ENCODE assay signal across 1 cellular context in the genomic region with DNA sequence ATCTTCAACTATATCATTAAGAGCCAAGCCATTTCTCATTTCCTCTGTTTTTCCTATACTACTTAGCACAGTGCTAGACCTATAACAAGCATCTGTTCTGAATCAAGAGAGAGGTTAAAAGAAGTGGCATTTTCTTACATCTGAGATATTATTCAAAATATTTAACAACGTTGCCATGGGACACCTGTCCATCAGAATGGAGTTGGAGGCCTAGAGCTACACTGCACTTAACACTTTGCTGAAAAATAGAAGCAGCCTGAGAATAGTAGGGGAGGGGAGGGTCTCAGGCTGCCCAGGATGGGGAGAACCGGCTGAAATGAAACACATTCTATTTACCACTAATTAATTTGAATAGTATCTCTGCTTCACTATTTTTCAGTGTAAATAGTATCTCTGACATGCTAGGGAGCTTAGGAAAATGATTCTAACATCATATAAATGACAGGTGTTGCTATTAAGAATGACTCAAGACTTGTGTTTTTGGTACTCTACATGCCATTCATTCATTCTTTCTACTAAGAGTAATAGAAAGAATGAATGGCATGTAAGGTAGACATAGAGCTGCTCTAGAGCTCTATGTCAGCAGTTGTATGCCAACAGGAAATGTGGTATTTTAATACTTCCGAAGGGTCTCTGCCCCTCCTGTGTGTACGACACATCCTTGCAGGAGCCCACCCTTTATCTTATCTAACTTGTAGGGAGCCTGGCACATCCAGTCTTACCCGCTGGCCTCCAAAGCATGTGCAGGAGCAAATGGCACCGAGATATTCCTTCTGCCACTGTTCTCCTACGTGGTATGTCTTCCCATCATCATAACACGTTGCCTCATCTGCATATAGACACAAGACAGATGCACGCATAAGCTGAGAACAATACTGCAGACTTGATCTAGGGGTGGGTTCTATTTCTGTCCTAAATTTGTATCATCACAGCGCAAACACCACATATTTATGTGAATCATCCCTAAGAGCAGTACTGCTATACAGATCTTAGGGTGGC.
TF ChIP-seq lines count a peak whose summit lies in the region.

No MANE protein-coding gene starts in this region.

TF ChIP-seq in K562, 482 proteins besides CTCF, POLR2A, EP300 and RAD21 (continued from another document):
- TF ChIP-seq FOXM1 (IDR thresholded peaks at IDR 0.05; ENCODE audit: low read depth), result no peak
- TF ChIP-seq FOXM1 (CRISPR knock-in tag; IDR thresholded peaks at IDR 0.05; ENCODE audit: low read depth), result no peak
- TF ChIP-seq, protein P1, sequence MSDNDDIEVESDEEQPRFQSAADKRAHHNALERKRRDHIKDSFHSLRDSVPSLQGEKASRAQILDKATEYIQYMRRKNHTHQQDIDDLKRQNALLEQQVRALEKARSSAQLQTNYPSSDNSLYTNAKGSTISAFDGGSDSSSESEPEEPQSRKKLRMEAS (CRISPR knock-in tag; IDR thresholded peaks at IDR 0.05), result no peak
